ENCODE assay signal across 8 cellular contexts in genomic region chr3:186614597-186615483, GRCh38. TPM values are rescaled to one million over a fixed set of nuclear protein-coding genes. Genes with fewer than 3 reads are reported as not detected.
DNase-seq lines count a peak whose midpoint lies in the region; ATAC-seq and TF ChIP-seq lines count a peak whose summit lies in the region.

No MANE protein-coding gene starts in this region.

- no peak overlapping the region for H3K4me3 Mint-ChIP-seq in activated T-helper 1 cell treated with anti-CD3 and anti-CD28 coated beads, Interleukin-12 subunit alpha, Interleukin-12 subunit beta, Interleukin-2, Interleukin-4 antibody, amounts not matched to agents 30 ng/mL and 10 ng/mL and 1 ng/mL, durations not matched to agents 14 hours and 24 hours and 36 hours

- peaks cover 26% of the 10 kb centered on the region for H3K27me3 ChIP-seq in suprapubic skin

- H3K27ac ChIP-seq in RWPE1 (no peak overlapping the region), suprapubic skin (no peak overlapping the region)

- 34% methylated on average over 16 of the region's 16 CpGs for WGBS in suprapubic skin

- TF ChIP-seq POLR2A in suprapubic skin (IDR thresholded peaks at IDR 0.05) = no peak

- DNase-seq in AG10803 (ENCODE audit: low read depth) = peak; percentile 63
- peak; percentile 53 for DNase-seq in LHCN-M2 (ENCODE audit: low read depth)
- peak; percentile 79 for DNase-seq in RWPE1 (ENCODE audit: low spot score)
- DNase-seq in activated T-helper 1 cell treated with anti-CD3 and anti-CD28 coated beads, Interleukin-12 subunit alpha, Interleukin-12 subunit beta, Interleukin-2, Interleukin-4 antibody, amounts not matched to agents 30 ng/mL and 10 ng/mL and 1 ng/mL, durations not matched to agents 14 hours and 24 hours and 36 hours (ENCODE audit: low spot score) = peak; percentile 67
- DNase-seq in fibroblast of villous mesenchyme (ENCODE audit: low read depth) = peak; percentile 63
- peak in 53 of 56 donors; percentile 2 to 88 (median 57) for DNase-seq in nucleus accumbens (lab: John Stamatoyannopoulos, UW)
- peak in 1 of 2 donors; percentile 74 for DNase-seq in suprapubic skin (ENCODE audit: low spot score in 2 of 2)

- no peak for TF ChIP-seq EP300 in suprapubic skin (IDR thresholded peaks at IDR 0.05)

- CTCF ChIA-PET in RWPE1 (lab: Yijun Ruan, JAX) = interaction anchor here (0.5 to 1.8 kb wide), 30 partner anchors 8 to 774 kb away, joined by 3 to 15 read pairs (median 4); partner anchors contain the start of gene DNAJB11

- peaks cover 1% of the 10 kb centered on the region for H3K36me3 Mint-ChIP-seq in activated T-helper 1 cell treated with anti-CD3 and anti-CD28 coated beads, Interleukin-12 subunit alpha, Interleukin-12 subunit beta, Interleukin-2, Interleukin-4 antibody, amounts not matched to agents 30 ng/mL and 10 ng/mL and 1 ng/mL, durations not matched to agents 14 hours and 24 hours and 36 hours (ENCODE audit: low read depth)

- H3K27me3 Mint-ChIP-seq in activated T-helper 1 cell treated with anti-CD3 and anti-CD28 coated beads, Interleukin-12 subunit alpha, Interleukin-12 subunit beta, Interleukin-2, Interleukin-4 antibody, amounts not matched to agents 30 ng/mL and 10 ng/mL and 1 ng/mL, durations not matched to agents 14 hours and 24 hours and 36 hours (ENCODE audit: insufficient read depth) = peaks cover 45% of the 10 kb centered on the region

- H3K36me3 ChIP-seq in suprapubic skin = no peaks in the 10 kb centered on the region

- ATAC-seq in GM18907 (IDR thresholded peaks at IDR 0.05; ENCODE audit: unreplicated experiment) = peak; percentile 60

- TF ChIP-seq CTCF in AG10803 (conservative IDR thresholded peaks at IDR 0.05; ENCODE audit: low read length) = peak; percentile 99
- peak; percentile 96 for TF ChIP-seq CTCF in RWPE1 (conservative IDR thresholded peaks at IDR 0.05; ENCODE audit: low read depth)
- TF ChIP-seq CTCF in fibroblast of villous mesenchyme (IDR thresholded peaks at IDR 0.05; ENCODE audit: insufficient read depth, low read depth, low read length) = peak; percentile 99
- TF ChIP-seq CTCF in suprapubic skin (IDR thresholded peaks at IDR 0.05) = peak; percentile 92 to 95

- no peaks in the 10 kb centered on the region for H3K9me3 ChIP-seq in suprapubic skin

- POLR2A ChIA-PET in RWPE1 (lab: Yijun Ruan, JAX; ENCODE audit: low non-redundant PET) = interaction anchor here (0.9 kb wide), 2 partner anchors 10 to 178 kb away, joined by 3 read pairs; no protein-coding TSS in a partner anchor

- H3K4me1 Mint-ChIP-seq in activated T-helper 1 cell treated with anti-CD3 and anti-CD28 coated beads, Interleukin-12 subunit alpha, Interleukin-12 subunit beta, Interleukin-2, Interleukin-4 antibody, amounts not matched to agents 30 ng/mL and 10 ng/mL and 1 ng/mL, durations not matched to agents 14 hours and 24 hours and 36 hours (ENCODE audit: low read depth) = peaks cover 28% of the 10 kb centered on the region

- intact Hi-C loops in activated T-helper 1 cell treated with anti-CD3 and anti-CD28 coated beads, Interleukin-12 subunit alpha, Interleukin-12 subunit beta, Interleukin-2, Interleukin-4 antibody, amounts not matched to agents 30 ng/mL and 10 ng/mL and 1 ng/mL, durations not matched to agents 14 hours and 24 hours and 36 hours (cut with micrococcal nuclease) = loop anchor here (1.0 to 5.0 kb wide), 5 partner anchors 192 to 938 kb away; partner anchors contain the start of genes ETV5 and RFC4

- H3K4me1 ChIP-seq in suprapubic skin = peaks cover 20% of the 10 kb centered on the region

- H3K4me3 ChIP-seq in AG10803 (ENCODE audit: low read length) (no peak overlapping the region), fibroblast of villous mesenchyme (ENCODE audit: low read depth, low read length) (no peak overlapping the region), suprapubic skin (no peak overlapping the region)

- peak overlapping the region; percentile 61 for H3K27ac Mint-ChIP-seq in activated T-helper 1 cell treated with anti-CD3 and anti-CD28 coated beads, Interleukin-12 subunit alpha, Interleukin-12 subunit beta, Interleukin-2, Interleukin-4 antibody, amounts not matched to agents 30 ng/mL and 10 ng/mL and 1 ng/mL, durations not matched to agents 14 hours and 24 hours and 36 hours

- H3K9me3 Mint-ChIP-seq in activated T-helper 1 cell treated with anti-CD3 and anti-CD28 coated beads, Interleukin-12 subunit alpha, Interleukin-12 subunit beta, Interleukin-2, Interleukin-4 antibody, amounts not matched to agents 30 ng/mL and 10 ng/mL and 1 ng/mL, durations not matched to agents 14 hours and 24 hours and 36 hours = no peaks in the 10 kb centered on the region

RNA-seq across cellular contexts. Expression of gene AHSG, which starts 2.0 kb away (rescaled TPM):
- total RNA-seq in LHCN-M2 (2014; rRNA removed) (not detected in 2 replicates), fibroblast of villous mesenchyme (not detected in 2 replicates), suprapubic skin (under 1 TPM in 2 of 4 donors, not detected in 2; 0.30 to 0.97 TPM)
- polyA plus RNA-seq in LHCN-M2 (2012) = not detected
- 0.16 TPM in 1 of 2 replicates, not detected in the other for total RNA-seq in activated T-helper 1 cell treated with anti-CD3 and anti-CD28 coated beads, Interleukin-12 subunit alpha, Interleukin-12 subunit beta, Interleukin-2, Interleukin-4 antibody, amounts not matched to agents 30 ng/mL and 10 ng/mL and 1 ng/mL, durations not matched to agents 14 hours and 24 hours and 36 hours

RNA-seq across cellular contexts. Expression of gene FETUB, which starts 25.4 kb away (rescaled TPM):
- 0.06 TPM in 1 of 2 replicates, not detected in the other for total RNA-seq in LHCN-M2 (2014; rRNA removed)
- polyA plus RNA-seq in LHCN-M2 (2012) = not detected
- total RNA-seq in activated T-helper 1 cell treated with anti-CD3 and anti-CD28 coated beads, Interleukin-12 subunit alpha, Interleukin-12 subunit beta, Interleukin-2, Interleukin-4 antibody, amounts not matched to agents 30 ng/mL and 10 ng/mL and 1 ng/mL, durations not matched to agents 14 hours and 24 hours and 36 hours = not detected in 2 replicates
- total RNA-seq in fibroblast of villous mesenchyme = not detected in 2 replicates
- total RNA-seq in suprapubic skin = 10 to 100 TPM in 2 of 4 donors, 1 to 10 TPM in 2; 3.9 to 16.0 (median 10.4) TPM

RNA-seq across cellular contexts. Expression of gene DNAJB11, which starts 44.3 kb away (rescaled TPM):
- total RNA-seq in LHCN-M2 (2014; rRNA removed) (83.8 and 85.5 TPM in 2 replicates), fibroblast of villous mesenchyme (40.9 and 60.5 TPM in 2 replicates), suprapubic skin (10 to 100 TPM; 30.3 to 35.9 (median 30.9) TPM)
- polyA plus RNA-seq in LHCN-M2 (2012) = 49.3 TPM
- total RNA-seq in activated T-helper 1 cell treated with anti-CD3 and anti-CD28 coated beads, Interleukin-12 subunit alpha, Interleukin-12 subunit beta, Interleukin-2, Interleukin-4 antibody, amounts not matched to agents 30 ng/mL and 10 ng/mL and 1 ng/mL, durations not matched to agents 14 hours and 24 hours and 36 hours = 71.0 and 75.8 TPM in 2 replicates

RNA-seq across cellular contexts. Expression of gene TBCCD1, which starts 47.7 kb away (rescaled TPM):
- total RNA-seq in LHCN-M2 (2014; rRNA removed) (12.6 and 13.2 TPM in 2 replicates), fibroblast of villous mesenchyme (10.3 and 25.9 TPM in 2 replicates), suprapubic skin (10 to 100 TPM; 16.6 to 19.8 (median 17.6) TPM)
- 5.4 TPM for polyA plus RNA-seq in LHCN-M2 (2012)
- total RNA-seq in activated T-helper 1 cell treated with anti-CD3 and anti-CD28 coated beads, Interleukin-12 subunit alpha, Interleukin-12 subunit beta, Interleukin-2, Interleukin-4 antibody, amounts not matched to agents 30 ng/mL and 10 ng/mL and 1 ng/mL, durations not matched to agents 14 hours and 24 hours and 36 hours = 17.7 and 19.2 TPM in 2 replicates

RNA-seq across cellular contexts. Expression of gene HRG, which starts 51.0 kb away (rescaled TPM):
- 0.06 TPM in 1 of 2 replicates, not detected in the other for total RNA-seq in LHCN-M2 (2014; rRNA removed)
- not detected for polyA plus RNA-seq in LHCN-M2 (2012)
- total RNA-seq in activated T-helper 1 cell treated with anti-CD3 and anti-CD28 coated beads, Interleukin-12 subunit alpha, Interleukin-12 subunit beta, Interleukin-2, Interleukin-4 antibody, amounts not matched to agents 30 ng/mL and 10 ng/mL and 1 ng/mL, durations not matched to agents 14 hours and 24 hours and 36 hours = not detected in 2 replicates
- total RNA-seq in fibroblast of villous mesenchyme = not detected in 2 replicates
- total RNA-seq in suprapubic skin = under 1 TPM in 1 of 4 donors, not detected in 3; 0.30 TPM
